In genomic region chr7:117269417-117269816, GRCh38 we compare ENCODE assay signal across 11 cellular contexts. TPM values are rescaled to one million over a fixed set of nuclear protein-coding genes. Genes with fewer than 3 reads are reported as not detected.
A peak's percentile ranks its signal among the peaks of the same experiment; 100 is the strongest.
DNase-seq lines count a peak whose midpoint lies in the region; ATAC-seq and TF ChIP-seq lines count a peak whose summit lies in the region.
"Had no signal": no experiment of that assay in that cellular context is flagged by ENCODE, and none has a peak within 500 bp of the region (broad histone marks: within the 10 kb centered on the region; RNA-seq: fewer than 3 reads in every experiment).

No MANE protein-coding gene starts in this region.

- WGBS in lung, 2 donors: 61 to 83% methylated on average over 5 of the region's 5 CpGs

- no peaks in the 10 kb centered on the region for H3K27me3 Mint-ChIP-seq in activated CD4-positive, alpha-beta T cell treated with anti-CD3 and anti-CD28 coated beads, Interleukin-2, amount 10 ng/mL, durations not matched to agents 24 days and 14 days
- peaks cover 6 to 21% of the 10 kb centered on the region in 2 donors for H3K27me3 Mint-ChIP-seq in natural killer cell treated with Interleukin-12 subunit alpha and Interleukin-12 subunit beta and Interleukin-15 and Interleukin-18, amount 100 ng/mL, for 72 hours

- H3K36me3 ChIP-seq in brain microvascular endothelial cell (replicated peaks): no peaks in the 10 kb centered on the region
- H3K36me3 ChIP-seq in lung (ENCODE audit: control insufficient read depth in 2 of 2, insufficient read depth in 2 of 2, low read length in 2 of 2): no peaks in the 10 kb centered on the region

- ATAC-seq in lung (ENCODE audit: insufficient read depth, low FRiP score): peak; percentile 71
- no peak for ATAC-seq in natural killer cell treated with Interleukin-12 subunit alpha and Interleukin-12 subunit beta and Interleukin-15 and Interleukin-18, amount 100 ng/mL, for 72 hours
- ATAC-seq: left lobe of liver had no signal

- H3K27ac Mint-ChIP-seq in activated CD4-positive, alpha-beta T cell treated with anti-CD3 and anti-CD28 coated beads, Interleukin-2, amount 10 ng/mL, durations not matched to agents 24 days and 14 days: no peak overlapping the region
- no peak overlapping the region for H3K27ac Mint-ChIP-seq in natural killer cell treated with Interleukin-12 subunit alpha and Interleukin-12 subunit beta and Interleukin-15 and Interleukin-18, amount 100 ng/mL, for 72 hours

- no peak overlapping the region for H3K4me3 Mint-ChIP-seq in activated CD4-positive, alpha-beta T cell treated with anti-CD3 and anti-CD28 coated beads, Interleukin-2, amount 10 ng/mL, durations not matched to agents 24 days and 14 days
- H3K4me3 Mint-ChIP-seq in natural killer cell treated with Interleukin-12 subunit alpha and Interleukin-12 subunit beta and Interleukin-15 and Interleukin-18, amount 100 ng/mL, for 72 hours: no peak overlapping the region

- DNase-seq in AG09319 (ENCODE audit: extremely low read depth, low read depth): peak; percentile 62
- peak; percentile 78 for DNase-seq in HS-5 (ENCODE audit: low read depth)
- DNase-seq in brain microvascular endothelial cell: peak; percentile 92
- no peak for DNase-seq in lung (ENCODE audit: low spot score)
- DNase-seq in activated CD8-positive, alpha-beta memory T cell treated with anti-CD3 and anti-CD28 coated beads, Interleukin-2, amount 50 U/mL, for 48 hours: no peak
- DNase-seq in NCI-H510A (lab: John Stamatoyannopoulos, UW): no peak
- DNase-seq in activated CD4-positive, alpha-beta T cell treated with anti-CD3 and anti-CD28 coated beads, Interleukin-2, amount 10 ng/mL, durations not matched to agents 24 days and 14 days: no peak
- DNase-seq in natural killer cell treated with Interleukin-12 subunit alpha and Interleukin-12 subunit beta and Interleukin-15 and Interleukin-18, amount 100 ng/mL, for 72 hours (ENCODE audit: low spot score): no peak
- DNase-seq: retina had no signal

- no peaks in the 10 kb centered on the region for H3K4me1 ChIP-seq in lung (ENCODE audit: control insufficient read depth in 2 of 2, insufficient read depth in 2 of 2, low read length in 2 of 2)

- in situ Hi-C loops in brain microvascular endothelial cell (cut with HindIII; ENCODE audit: low pct_ligation_motif_present, low sequenced_read_pairs): no loop called here

- H3K9me3 ChIP-seq in lung (ENCODE audit: control insufficient read depth in 2 of 2, insufficient read depth in 1 of 2, low read length in 1 of 2): no peaks in the 10 kb centered on the region

- H3K4me3 ChIP-seq in brain microvascular endothelial cell (ENCODE audit: low read depth, low read length): no peak overlapping the region
- no peak overlapping the region for H3K4me3 ChIP-seq in lung

- H3K4me1 Mint-ChIP-seq in activated CD4-positive, alpha-beta T cell treated with anti-CD3 and anti-CD28 coated beads, Interleukin-2, amount 10 ng/mL, durations not matched to agents 24 days and 14 days: no peaks in the 10 kb centered on the region
- H3K4me1 Mint-ChIP-seq in natural killer cell treated with Interleukin-12 subunit alpha and Interleukin-12 subunit beta and Interleukin-15 and Interleukin-18, amount 100 ng/mL, for 72 hours (ENCODE audit: low read depth in 2 of 2): no peaks in the 10 kb centered on the region

- intact Hi-C loops in activated CD4-positive, alpha-beta T cell treated with anti-CD3 and anti-CD28 coated beads, Interleukin-2, amount 10 ng/mL, durations not matched to agents 24 days and 14 days (cut with micrococcal nuclease): no loop called here

- H3K36me3 Mint-ChIP-seq in activated CD4-positive, alpha-beta T cell treated with anti-CD3 and anti-CD28 coated beads, Interleukin-2, amount 10 ng/mL, durations not matched to agents 24 days and 14 days (ENCODE audit: low read depth): no peaks in the 10 kb centered on the region
- H3K36me3 Mint-ChIP-seq in natural killer cell treated with Interleukin-12 subunit alpha and Interleukin-12 subunit beta and Interleukin-15 and Interleukin-18, amount 100 ng/mL, for 72 hours: no peaks in the 10 kb centered on the region

- TF ChIP-seq CTCF in AG09319 (IDR thresholded peaks at IDR 0.05; ENCODE audit: low read depth, low read length): no peak
- no peak for TF ChIP-seq CTCF in brain microvascular endothelial cell (IDR thresholded peaks at IDR 0.05; ENCODE audit: low read depth, low read length, missing control alignments)
- no peak for TF ChIP-seq CTCF in lung (IDR thresholded peaks at IDR 0.05; ENCODE audit: control extremely low read depth, extremely low read depth)

- H3K9me3 Mint-ChIP-seq in activated CD4-positive, alpha-beta T cell treated with anti-CD3 and anti-CD28 coated beads, Interleukin-2, amount 10 ng/mL, durations not matched to agents 24 days and 14 days: no peaks in the 10 kb centered on the region
- H3K9me3 Mint-ChIP-seq in natural killer cell treated with Interleukin-12 subunit alpha and Interleukin-12 subunit beta and Interleukin-15 and Interleukin-18, amount 100 ng/mL, for 72 hours: no peaks in the 10 kb centered on the region

- H3K27me3 ChIP-seq in brain microvascular endothelial cell (replicated peaks) (no peaks in the 10 kb centered on the region), lung (ENCODE audit: control insufficient read depth, insufficient read depth) (no peaks in the 10 kb centered on the region)

- peak overlapping the region; percentile 99 for H3K27ac ChIP-seq in brain microvascular endothelial cell
- H3K27ac ChIP-seq in lung (ENCODE audit: low read depth in 1 of 2, low read length in 1 of 2): no peak overlapping the region

RNA-seq across cellular contexts. Expression of gene WNT2, which starts 53.4 kb away (rescaled TPM):
- total RNA-seq in lung: 10 to 100 TPM; 24.3 to 59.2 TPM
- polyA plus RNA-seq in lung: 1 to 10 TPM; 3.1 to 9.9 TPM
- total RNA-seq in activated CD4-positive, alpha-beta T cell treated with anti-CD3 and anti-CD28 coated beads, Interleukin-2, amount 10 ng/mL, durations not matched to agents 24 days and 14 days: not detected in 2 replicates
- total RNA-seq in natural killer cell treated with Interleukin-12 subunit alpha and Interleukin-12 subunit beta and Interleukin-15 and Interleukin-18, amount 100 ng/mL, for 72 hours: not detected
- total RNA-seq: T-helper 2 cell treated with Interferon-gamma antibody and Interleukin-4, amounts not matched to agents 100 ng/mL and 5 ng/mL, for 36 hours had no signal

Comparison
In these comparisons a context has a peak if more than half of its experiments do, and no peak if none do; other contexts are left out.
1. DNase-seq: peak in AG09319 (single experiment), HS-5 (single experiment) and brain microvascular endothelial cell (single experiment); none in lung (single experiment), activated CD8-positive, alpha-beta memory T cell treated with anti-CD3 and anti-CD28 coated beads, Interleukin-2, amount 50 U/mL, for 48 hours (single experiment), NCI-H510A (single experiment), activated CD4-positive, alpha-beta T cell treated with anti-CD3 and anti-CD28 coated beads, Interleukin-2, amount 10 ng/mL, durations not matched to agents 24 days and 14 days (single experiment) and natural killer cell treated with Interleukin-12 subunit alpha and Interleukin-12 subunit beta and Interleukin-15 and Interleukin-18, amount 100 ng/mL, for 72 hours (single experiment).
2. RNA of gene WNT2, which starts 53.4 kb away (total RNA-seq): 24.3 to 59.2 TPM in lung; not detected in activated CD4-positive, alpha-beta T cell treated with anti-CD3 and anti-CD28 coated beads, Interleukin-2, amount 10 ng/mL, durations not matched to agents 24 days and 14 days and not detected in natural killer cell treated with Interleukin-12 subunit alpha and Interleukin-12 subunit beta and Interleukin-15 and Interleukin-18, amount 100 ng/mL, for 72 hours; every median in the first group is over 10 times any median in the second.